In the genomic region with DNA sequence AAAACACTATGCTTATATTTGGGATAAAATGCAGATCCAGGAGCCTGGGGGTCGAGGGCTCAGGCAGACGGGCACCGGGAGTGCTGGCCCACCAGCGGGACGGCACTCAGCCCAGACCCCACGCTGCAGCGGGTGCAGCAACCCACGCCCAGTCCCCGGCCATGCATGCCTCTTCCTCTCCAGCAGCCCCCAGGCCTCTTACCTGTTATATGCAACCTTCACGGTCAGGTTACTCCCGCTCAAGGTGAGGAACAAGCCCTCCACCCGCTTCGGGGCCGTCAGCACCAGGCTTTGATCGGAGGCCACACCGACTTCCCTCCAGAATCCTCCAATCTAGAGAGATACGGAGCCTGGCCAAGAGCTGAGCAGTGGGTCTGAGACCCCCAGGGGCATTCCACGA, we compare ENCODE assay signal across 1 cellular context.
TF ChIP-seq lines count a peak whose summit lies in the region.

No MANE protein-coding gene starts in this region.

TF ChIP-seq in SK-N-SH, 30 proteins besides CTCF, POLR2A, EP300 and RAD21:
- no peak for TF ChIP-seq TAF1 (IDR thresholded peaks at IDR 0.05; ENCODE audit: borderline replicate concordance, low read depth, low read length)
- TF ChIP-seq SMC3 (IDR thresholded peaks at IDR 0.05; ENCODE audit: low read depth, low read length): no peak
- TF ChIP-seq RFX5 (IDR thresholded peaks at IDR 0.05; ENCODE audit: low read length): no peak
TF ChIP-seq in SK-N-SH: peak in this region for 0.
